In genomic region chr11:1823376-1824220, GRCh38 we compare ENCODE assay signal across 24 cellular contexts. TPM values are rescaled to one million over a fixed set of nuclear protein-coding genes. Genes with fewer than 3 reads are reported as not detected.
A peak's percentile ranks its signal among the peaks of the same experiment; 100 is the strongest.
DNase-seq lines count a peak whose midpoint lies in the region; ATAC-seq, FAIRE-seq and TF ChIP-seq lines count a peak whose summit lies in the region.
"Had no signal": no experiment of that assay in that cellular context is flagged by ENCODE, and none has a peak within 500 bp of the region (broad histone marks: within the 10 kb centered on the region; RNA-seq: fewer than 3 reads in every experiment).

No MANE protein-coding gene starts in this region.

- ATAC-seq in HepG2, result no peak
- no peak for ATAC-seq in right lobe of liver
- peak; percentile 24 for ATAC-seq in body of pancreas
- ATAC-seq in HG03025 (IDR thresholded peaks at IDR 0.05; ENCODE audit: low FRiP score, unreplicated experiment), result no peak
- ATAC-seq: Right ventricle myocardium inferior had no signal

- H3K27me3 ChIP-seq in HepG2 (ENCODE audit: control insufficient read depth in 1 of 2, insufficient read depth in 2 of 2, low read length in 2 of 2), result peaks cover 2 to 12% of the 10 kb centered on the region in 2 experiments; a peak in 3 of 5 replicates
- no peaks in the 10 kb centered on the region for H3K27me3 ChIP-seq in right lobe of liver
- H3K27me3 ChIP-seq in body of pancreas, result no peaks in the 10 kb centered on the region
- no peaks in the 10 kb centered on the region for H3K27me3 ChIP-seq in neural progenitor cell
- H3K27me3 ChIP-seq: BE2C, SJSA1 had no signal

- H3K36me3 Mint-ChIP-seq in neural progenitor cell, result no peaks in the 10 kb centered on the region

- BruUV-seq in HepG2 (replicated peaks; lab: Mats Ljungman, UMichigan), result no TSS peak

- H4K20me1 ChIP-seq in HepG2 (ENCODE audit: insufficient read depth, low read length) (no peaks in the 10 kb centered on the region), neural progenitor cell (ENCODE audit: low read depth) (no peaks in the 10 kb centered on the region)

- H2AFZ ChIP-seq in HepG2 (ENCODE audit: low read length) (no peak overlapping the region), neural progenitor cell (replicated peaks) (no peak overlapping the region)

- CTCF ChIA-PET in HepG2 (lab: Yijun Ruan, JAX; ENCODE audit: low intra/inter-chr PET ratio, low total read pairs), result interaction anchor here (1.0 to 4.0 kb wide), 2 partner anchors 131 to 328 kb away, joined by 3 to 56 read pairs; no protein-coding TSS in a partner anchor

- H3K9me3 Mint-ChIP-seq in neural progenitor cell, result no peaks in the 10 kb centered on the region

- TF ChIP-seq CTCF in HepG2 (CRISPR knock-in tag; IDR thresholded peaks at IDR 0.05) (no peak), right lobe of liver (IDR thresholded peaks at IDR 0.05) (no peak), body of pancreas (IDR thresholded peaks at IDR 0.05) (no peak), neural progenitor cell (IDR thresholded peaks at IDR 0.05) (no peak)

- peaks cover 7% of the 10 kb centered on the region for H3K27me3 Mint-ChIP-seq in neural progenitor cell (ENCODE audit: insufficient read depth, low read depth)

- 68% methylated on average over 13 of the region's 19 CpGs for WGBS in HepG2 (ENCODE audit: low lambda C conversion rate)
- 76% methylated on average over 3 of the region's 19 CpGs for WGBS in right lobe of liver (ENCODE audit: insufficient coverage, low coverage, low lambda C conversion rate, missing lambda C conversion rate)
- 76 to 100% methylated on average over 1 to 19 of the region's 19 CpGs for WGBS in body of pancreas, 2 donors

- in situ Hi-C loops in HepG2 (cut with HindIII; ENCODE audit: extremely low pct_ligation_motif_present, low pct_unique_long_range_greater_than_20kb), result no loop called here

- no peak overlapping the region for H3K27ac ChIP-seq in HepG2 (ENCODE audit: extremely low read length, insufficient read depth, low read length)
- H3K27ac ChIP-seq in right lobe of liver, result no peak overlapping the region
- H3K27ac ChIP-seq in body of pancreas, result no peak overlapping the region
- no peak overlapping the region for H3K27ac ChIP-seq in neural progenitor cell
- H3K27ac ChIP-seq: SJSA1 had no signal

- H3K4me1 ChIP-seq in HepG2 (ENCODE audit: insufficient read depth, low read length), result peaks cover 41% of the 10 kb centered on the region
- peaks cover 0 to 10% (median 2%) of the 10 kb centered on the region in 4 donors for H3K4me1 ChIP-seq in right lobe of liver
- H3K4me1 ChIP-seq in body of pancreas, result peaks cover 45% of the 10 kb centered on the region
- H3K4me1 ChIP-seq in neural progenitor cell, result peaks cover 3% of the 10 kb centered on the region

- no peaks in the 10 kb centered on the region for H3K79me2 ChIP-seq in HepG2 (ENCODE audit: insufficient read depth, low read length)
- H3K79me2 ChIP-seq in neural progenitor cell (ENCODE audit: low read depth), result no peaks in the 10 kb centered on the region

- TF ChIP-seq POLR2A in HepG2 (IDR thresholded peaks at IDR 0.05; ENCODE audit: insufficient read depth in 1 of 2, low read depth in 2 of 2, low read length in 2 of 2) (no peak), right lobe of liver (IDR thresholded peaks at IDR 0.05) (no peak), body of pancreas (IDR thresholded peaks at IDR 0.05) (no peak)

- 0 out of 2 replicates have a peak, but pooled peaks cover 3% of the 10 kb centered on the region for H3K9me3 ChIP-seq in HepG2 (ENCODE audit: low read length)
- H3K9me3 ChIP-seq in right lobe of liver, result no peaks in the 10 kb centered on the region
- no peaks in the 10 kb centered on the region for H3K9me3 ChIP-seq in body of pancreas
- no peaks in the 10 kb centered on the region for H3K9me3 ChIP-seq in neural progenitor cell (ENCODE audit: low read depth)
- H3K9me3 ChIP-seq: BE2C had no signal

- no peak overlapping the region for H3K4me3 Mint-ChIP-seq in neural progenitor cell

- POLR2A ChIA-PET in HepG2 (lab: Yijun Ruan, JAX), result interaction anchor here (1.7 kb wide), 1 partner anchor 130 kb away, joined by 9 read pairs; no protein-coding TSS in a partner anchor

- H3K9ac ChIP-seq in HepG2 (ENCODE audit: insufficient read depth, low read depth, low read length) (no peak overlapping the region), neural progenitor cell (no peak overlapping the region)

- no peak for DNase-seq in HepG2 (ENCODE audit: low spot score)
- no peak for DNase-seq in right lobe of liver
- DNase-seq in body of pancreas, result peak; percentile 45 to 79 (median 58)
- DNase-seq in neural progenitor cell (ENCODE audit: low spot score), result no peak
- no peak for DNase-seq in hepatic stellate cell (ENCODE audit: low spot score)
- no peak for DNase-seq in HK-2 (ENCODE audit: unreplicated experiment)
- DNase-seq: BE2C, EL, GF-D8, KBM-7, NCI-H1092, NCI-H1436, NCI-H187 treated with DMSO at 0.1 percent for 48 hours, NCI-H2227 treated with DMSO at 0.1 percent for 48 hours, NCI-H510A, NCI-H748 treated with DMSO at 0.1 percent for 48 hours had no signal

- TF ChIP-seq EP300 in HepG2 (IDR thresholded peaks at IDR 0.05; ENCODE audit: low read depth in 2 of 2, low read length in 2 of 2), result no peak
- TF ChIP-seq EP300 in HepG2 (CRISPR knock-in tag; IDR thresholded peaks at IDR 0.05; ENCODE audit: borderline replicate concordance), result no peak

- no peaks in the 10 kb centered on the region for H3K36me3 ChIP-seq in HepG2 (replicated peaks in 1 of 2; ENCODE audit: control insufficient read depth in 1 of 2, insufficient read depth in 2 of 2, low read length in 2 of 2)
- no peaks in the 10 kb centered on the region for H3K36me3 ChIP-seq in right lobe of liver
- no peaks in the 10 kb centered on the region for H3K36me3 ChIP-seq in body of pancreas (replicated peaks in 1 of 2; ENCODE audit: insufficient read depth in 1 of 2, low read depth in 2 of 2)
- H3K36me3 ChIP-seq in neural progenitor cell, result no peaks in the 10 kb centered on the region
- H3K36me3 ChIP-seq: BE2C, SJSA1 had no signal

- no peak for TF ChIP-seq RAD21 in HepG2 (CRISPR knock-in tag; IDR thresholded peaks at IDR 0.05)

- H3K4me1 Mint-ChIP-seq in neural progenitor cell, result peaks cover 2% of the 10 kb centered on the region

- H3K4me2 ChIP-seq in HepG2 (ENCODE audit: low read depth, low read length) (no peak overlapping the region), neural progenitor cell (no peak overlapping the region)

- H3K4me3 ChIP-seq in HepG2 (replicated peaks in 1 of 3; ENCODE audit: insufficient read depth in 1 of 3, low read depth in 2 of 3, low read length in 3 of 3) (no peak overlapping the region), right lobe of liver (no peak overlapping the region), body of pancreas (no peak overlapping the region), neural progenitor cell (no peak overlapping the region)
- H3K4me3 ChIP-seq: SJSA1 had no signal

- FAIRE-seq in HepG2 (lab: Jason Lieb, UNC), result no peak
- FAIRE-seq: GM19239, H1, RCC 7860 had no signal

- intact Hi-C loops in HepG2 (cut with micrococcal nuclease; ENCODE audit: unreplicated experiment), result no loop called here
- intact Hi-C loops in right lobe of liver (cut with DNase I), result no loop called here
- intact Hi-C loops in body of pancreas (cut with DNase I), result loop anchor here (5.0 kb wide), 2 partner anchors 56 to 126 kb away; partner anchors contain the start of gene KRTAP5-6

- no peaks in the 10 kb centered on the region for H3F3A ChIP-seq in neural progenitor cell (ENCODE audit: low read depth)

- H3K27ac Mint-ChIP-seq in neural progenitor cell, result peak overlapping the region; percentile 94

RNA-seq across cellular contexts. Expression of gene SYT8, which starts 11.2 kb away (rescaled TPM):
- 0.60 TPM in 1 of 2 replicates, not detected in the other for total RNA-seq in HepG2 (2016; rRNA removed; fragmentation: Illumina TruSeq; extraction: Trizol)
- total RNA-seq in HepG2 (2016; cell fraction: cytosol; rRNA removed; fragmentation: Illumina TruSeq; extraction: Trizol; ENCODE audit: low read depth), result not detected in 2 replicates
- total RNA-seq in HepG2 (2016; cell fraction: insoluble cytoplasmic fraction; rRNA removed; fragmentation: Illumina TruSeq; extraction: Trizol), result 0.19 TPM in 1 of 2 replicates, not detected in the other
- total RNA-seq in HepG2 (2016; cell fraction: membrane; rRNA removed; fragmentation: Illumina TruSeq; extraction: Trizol), result 0.12 and 0.24 TPM in 2 replicates
- 0.38 and 1.4 TPM in 2 replicates for total RNA-seq in HepG2 (2016; cell fraction: nucleus; rRNA removed; fragmentation: Illumina TruSeq; extraction: Trizol)
- polyA plus RNA-seq in HepG2 (2011; rRNA removed), result 2.1 and 2.3 TPM in 2 replicates
- polyA plus RNA-seq in HepG2 (2011; cell fraction: cytosol; rRNA removed), result 0.23 and 0.67 TPM in 2 replicates
- polyA plus RNA-seq in HepG2 (2011; cell fraction: nucleus; rRNA removed), result 64.9 and 87.5 TPM in 2 replicates
- 0.56 and 1.3 TPM in 2 replicates for polyA plus RNA-seq in HepG2 (2012)
- not detected in 2 replicates for polyA plus RNA-seq in HepG2 (2016; cell fraction: cytosol; fragmentation: Illumina TruSeq; extraction: Trizol; ENCODE audit: low read depth)
- not detected in 2 replicates for polyA plus RNA-seq in HepG2 (2016; cell fraction: insoluble cytoplasmic fraction; fragmentation: Illumina TruSeq; extraction: Trizol; ENCODE audit: low read depth)
- polyA plus RNA-seq in HepG2 (2016; cell fraction: membrane; fragmentation: Illumina TruSeq; extraction: Trizol; ENCODE audit: low read depth), result not detected in 2 replicates
- polyA plus RNA-seq in HepG2 (2016; cell fraction: nucleus; fragmentation: Illumina TruSeq; extraction: Trizol; ENCODE audit: insufficient read depth, low read depth), result 1.7 and 2.2 TPM in 2 replicates
- polyA minus RNA-seq in HepG2 (2011; rRNA and poly(A)+ RNA removed; ENCODE audit: low replicate concordance), result 0.28 TPM in 1 of 2 replicates, not detected in the other
- polyA minus RNA-seq in HepG2 (2011; cell fraction: cytosol; rRNA and poly(A)+ RNA removed), result 0.62 TPM in 1 of 2 replicates, not detected in the other
- 2.9 and 3.7 TPM in 2 replicates for polyA minus RNA-seq in HepG2 (2011; cell fraction: nucleus; rRNA and poly(A)+ RNA removed)
- under 1 TPM in 1 of 6 experiments, not detected in 5; 0.68 TPM for total RNA-seq in right lobe of liver
- total RNA-seq in body of pancreas, result 10 to 100 TPM in 1 of 2 donors, 1 to 10 TPM in 1; 6.0 to 32.6 TPM
- not detected in 2 replicates for total RNA-seq in neural progenitor cell (ENCODE audit: low replicate concordance)
- total RNA-seq: A673, H1, OCI-LY7, Right ventricle myocardium inferior, SJSA1 had no signal
- polyA plus RNA-seq: H1 had no signal

RNA-seq across cellular contexts. Expression of gene TNNI2, which starts 15.2 kb away (rescaled TPM):
- 7.2 and 8.5 TPM in 2 replicates for total RNA-seq in HepG2 (2016; rRNA removed; fragmentation: Illumina TruSeq; extraction: Trizol)
- 4.6 and 5.0 TPM in 2 replicates for total RNA-seq in HepG2 (2016; cell fraction: cytosol; rRNA removed; fragmentation: Illumina TruSeq; extraction: Trizol; ENCODE audit: low read depth)
- total RNA-seq in HepG2 (2016; cell fraction: insoluble cytoplasmic fraction; rRNA removed; fragmentation: Illumina TruSeq; extraction: Trizol), result 6.9 and 7.7 TPM in 2 replicates
- 5.9 and 6.3 TPM in 2 replicates for total RNA-seq in HepG2 (2016; cell fraction: membrane; rRNA removed; fragmentation: Illumina TruSeq; extraction: Trizol)
- 2.2 and 3.4 TPM in 2 replicates for total RNA-seq in HepG2 (2016; cell fraction: nucleus; rRNA removed; fragmentation: Illumina TruSeq; extraction: Trizol)
- polyA plus RNA-seq in HepG2 (2011; rRNA removed), result 12.0 and 21.2 TPM in 2 replicates
- polyA plus RNA-seq in HepG2 (2011; cell fraction: cytosol; rRNA removed), result 19.5 and 30.5 TPM in 2 replicates
- polyA plus RNA-seq in HepG2 (2011; cell fraction: nucleus; rRNA removed), result 47.5 and 50.6 TPM in 2 replicates
- 52.9 and 67.0 TPM in 2 replicates for polyA plus RNA-seq in HepG2 (2012)
- 7.5 and 8.0 TPM in 2 replicates for polyA plus RNA-seq in HepG2 (2016; cell fraction: cytosol; fragmentation: Illumina TruSeq; extraction: Trizol; ENCODE audit: low read depth)
- 6.6 and 8.3 TPM in 2 replicates for polyA plus RNA-seq in HepG2 (2016; cell fraction: insoluble cytoplasmic fraction; fragmentation: Illumina TruSeq; extraction: Trizol; ENCODE audit: low read depth)
- polyA plus RNA-seq in HepG2 (2016; cell fraction: membrane; fragmentation: Illumina TruSeq; extraction: Trizol; ENCODE audit: low read depth), result 4.0 and 6.2 TPM in 2 replicates
- 5.3 and 9.8 TPM in 2 replicates for polyA plus RNA-seq in HepG2 (2016; cell fraction: nucleus; fragmentation: Illumina TruSeq; extraction: Trizol; ENCODE audit: insufficient read depth, low read depth)
- 2.8 TPM in 1 of 2 replicates, not detected in the other for polyA minus RNA-seq in HepG2 (2011; rRNA and poly(A)+ RNA removed; ENCODE audit: low replicate concordance)
- 3.9 and 4.6 TPM in 2 replicates for polyA minus RNA-seq in HepG2 (2011; cell fraction: cytosol; rRNA and poly(A)+ RNA removed)
- 2.6 and 3.2 TPM in 2 replicates for polyA minus RNA-seq in HepG2 (2011; cell fraction: nucleus; rRNA and poly(A)+ RNA removed)
- total RNA-seq in right lobe of liver, result 1 to 10 TPM in 2 of 6 experiments, under 1 TPM in 1, not detected in 3; 0.31 to 1.9 (median 1.1) TPM
- total RNA-seq in body of pancreas, result 1 to 10 TPM; 3.4 to 3.6 TPM
- 1.2 and 2.6 TPM in 2 replicates for total RNA-seq in neural progenitor cell (ENCODE audit: low replicate concordance)
- total RNA-seq: A673, H1, SJSA1 had no signal
- polyA plus RNA-seq: H1 had no signal

RNA-seq across cellular contexts. Expression of gene LSP1, which starts 29.3 kb away (rescaled TPM):
- total RNA-seq in HepG2 (2016; rRNA removed; fragmentation: Illumina TruSeq; extraction: Trizol), result 0.29 and 1.00 TPM in 2 replicates
- total RNA-seq in HepG2 (2016; cell fraction: cytosol; rRNA removed; fragmentation: Illumina TruSeq; extraction: Trizol; ENCODE audit: low read depth), result 0.35 and 2.3 TPM in 2 replicates
- total RNA-seq in HepG2 (2016; cell fraction: insoluble cytoplasmic fraction; rRNA removed; fragmentation: Illumina TruSeq; extraction: Trizol), result 0.65 and 1.00 TPM in 2 replicates
- 1.00 and 1.5 TPM in 2 replicates for total RNA-seq in HepG2 (2016; cell fraction: membrane; rRNA removed; fragmentation: Illumina TruSeq; extraction: Trizol)
- total RNA-seq in HepG2 (2016; cell fraction: nucleus; rRNA removed; fragmentation: Illumina TruSeq; extraction: Trizol), result not detected in 2 replicates
- polyA plus RNA-seq in HepG2 (2011; rRNA removed), result 0.59 and 1.5 TPM in 2 replicates
- polyA plus RNA-seq in HepG2 (2011; cell fraction: cytosol; rRNA removed), result 0.87 and 0.93 TPM in 2 replicates
- 1.4 and 10.9 TPM in 2 replicates for polyA plus RNA-seq in HepG2 (2011; cell fraction: nucleus; rRNA removed)
- polyA plus RNA-seq in HepG2 (2012), result 0.93 and 1.1 TPM in 2 replicates
- polyA plus RNA-seq in HepG2 (2016; cell fraction: cytosol; fragmentation: Illumina TruSeq; extraction: Trizol; ENCODE audit: low read depth), result 0.59 and 1.5 TPM in 2 replicates
- polyA plus RNA-seq in HepG2 (2016; cell fraction: insoluble cytoplasmic fraction; fragmentation: Illumina TruSeq; extraction: Trizol; ENCODE audit: low read depth), result 0.38 and 0.45 TPM in 2 replicates
- polyA plus RNA-seq in HepG2 (2016; cell fraction: membrane; fragmentation: Illumina TruSeq; extraction: Trizol; ENCODE audit: low read depth), result 0.73 and 1.2 TPM in 2 replicates
- polyA plus RNA-seq in HepG2 (2016; cell fraction: nucleus; fragmentation: Illumina TruSeq; extraction: Trizol; ENCODE audit: insufficient read depth, low read depth), result 0.79 and 0.90 TPM in 2 replicates
- 0.28 and 0.60 TPM in 2 replicates for polyA minus RNA-seq in HepG2 (2011; rRNA and poly(A)+ RNA removed; ENCODE audit: low replicate concordance)
- 0.59 and 0.70 TPM in 2 replicates for polyA minus RNA-seq in HepG2 (2011; cell fraction: cytosol; rRNA and poly(A)+ RNA removed)
- polyA minus RNA-seq in HepG2 (2011; cell fraction: nucleus; rRNA and poly(A)+ RNA removed), result not detected in 2 replicates
- 10 to 100 TPM in 3 of 6 experiments, 1 to 10 TPM in 3; 2.3 to 20.6 (median 8.8) TPM for total RNA-seq in right lobe of liver
- 10 to 100 TPM in 1 of 2 donors, 1 to 10 TPM in 1; 9.9 to 11.5 TPM for total RNA-seq in body of pancreas
- total RNA-seq in neural progenitor cell (ENCODE audit: low replicate concordance), result not detected in 2 replicates
- total RNA-seq: A673, H1 had no signal

RNA-seq across cellular contexts. Expression of gene CTSD, which starts 59.9 kb away (rescaled TPM):
- total RNA-seq in HepG2 (2016; rRNA removed; fragmentation: Illumina TruSeq; extraction: Trizol) (41.6 and 143 TPM in 2 replicates), right lobe of liver (1,000 to 10,000 TPM in 3 of 6 experiments, 100 to 1,000 TPM in 3; 515 to 1,549 (median 1,009) TPM), body of pancreas (100 to 1,000 TPM; 214 to 255 TPM), neural progenitor cell (ENCODE audit: low replicate concordance) (38.2 and 94.6 TPM in 2 replicates)
- total RNA-seq in HepG2 (2016; cell fraction: cytosol; rRNA removed; fragmentation: Illumina TruSeq; extraction: Trizol; ENCODE audit: low read depth), result 27.5 and 30.2 TPM in 2 replicates
- 34.4 and 150 TPM in 2 replicates for total RNA-seq in HepG2 (2016; cell fraction: insoluble cytoplasmic fraction; rRNA removed; fragmentation: Illumina TruSeq; extraction: Trizol)
- total RNA-seq in HepG2 (2016; cell fraction: membrane; rRNA removed; fragmentation: Illumina TruSeq; extraction: Trizol), result 48.5 and 49.5 TPM in 2 replicates
- total RNA-seq in HepG2 (2016; cell fraction: nucleus; rRNA removed; fragmentation: Illumina TruSeq; extraction: Trizol), result 148 and 175 TPM in 2 replicates
- 230 and 408 TPM in 2 replicates for polyA plus RNA-seq in HepG2 (2011; rRNA removed)
- polyA plus RNA-seq in HepG2 (2011; cell fraction: cytosol; rRNA removed), result 243 and 281 TPM in 2 replicates
- 384 and 418 TPM in 2 replicates for polyA plus RNA-seq in HepG2 (2011; cell fraction: nucleus; rRNA removed)
- polyA plus RNA-seq in HepG2 (2012), result 353 and 402 TPM in 2 replicates
- 52.6 and 53.6 TPM in 2 replicates for polyA plus RNA-seq in HepG2 (2016; cell fraction: cytosol; fragmentation: Illumina TruSeq; extraction: Trizol; ENCODE audit: low read depth)
- polyA plus RNA-seq in HepG2 (2016; cell fraction: insoluble cytoplasmic fraction; fragmentation: Illumina TruSeq; extraction: Trizol; ENCODE audit: low read depth), result 67.0 and 91.4 TPM in 2 replicates
- 63.0 and 71.7 TPM in 2 replicates for polyA plus RNA-seq in HepG2 (2016; cell fraction: membrane; fragmentation: Illumina TruSeq; extraction: Trizol; ENCODE audit: low read depth)
- polyA plus RNA-seq in HepG2 (2016; cell fraction: nucleus; fragmentation: Illumina TruSeq; extraction: Trizol; ENCODE audit: insufficient read depth, low read depth), result 389 and 405 TPM in 2 replicates
- polyA minus RNA-seq in HepG2 (2011; rRNA and poly(A)+ RNA removed; ENCODE audit: low replicate concordance), result 165 and 658 TPM in 2 replicates
- polyA minus RNA-seq in HepG2 (2011; cell fraction: cytosol; rRNA and poly(A)+ RNA removed), result 233 and 311 TPM in 2 replicates
- polyA minus RNA-seq in HepG2 (2011; cell fraction: nucleus; rRNA and poly(A)+ RNA removed), result 60.6 and 93.4 TPM in 2 replicates

Comparison
In these comparisons a context has a peak if more than half of its experiments do, and no peak if none do; other contexts are left out.
1. DNase-seq: peak in body of pancreas (4 of 4); none in HepG2 (single experiment), right lobe of liver (0 of 3), neural progenitor cell (single experiment), hepatic stellate cell (single experiment) and HK-2 (single experiment).